ENCODE assay signal across 9 cellular contexts in the genomic region with DNA sequence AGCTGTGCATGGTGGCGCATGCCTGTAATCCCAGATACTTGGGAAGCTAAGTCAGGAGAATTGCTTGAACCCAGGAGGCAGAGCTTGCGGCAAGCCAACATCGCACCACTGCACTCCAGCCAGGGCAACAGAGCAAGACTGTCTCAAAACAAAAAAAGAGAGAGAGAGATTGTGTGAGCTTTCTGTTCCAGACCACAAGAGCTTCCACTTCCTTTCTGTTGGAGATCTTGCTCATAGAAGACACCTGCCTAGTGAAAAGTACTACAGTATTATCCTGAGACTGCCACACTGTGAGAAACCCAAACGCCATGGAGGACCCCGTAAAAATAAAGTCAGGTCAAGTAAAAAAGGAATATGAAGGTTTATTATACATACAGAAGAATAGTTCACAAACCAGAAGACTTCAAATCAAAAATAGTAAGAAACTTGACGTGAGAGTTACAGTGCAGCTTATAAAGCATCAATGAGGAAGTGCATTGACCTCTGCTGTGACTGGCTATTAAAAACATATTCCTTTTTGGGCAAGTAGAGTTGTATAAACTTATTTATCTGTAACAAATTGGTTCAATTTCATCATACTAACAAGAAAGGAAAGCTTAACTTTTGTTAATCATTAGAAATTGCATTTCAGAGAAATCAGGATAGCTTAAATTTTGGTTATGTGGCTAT. TPM values are rescaled to one million over a fixed set of nuclear protein-coding genes. Genes with fewer than 3 reads are reported as not detected.
A peak's percentile ranks its signal among the peaks of the same experiment; 100 is the strongest.
DNase-seq lines count a peak whose midpoint lies in the region; ATAC-seq, FAIRE-seq and TF ChIP-seq lines count a peak whose summit lies in the region.
"Had no signal": no experiment of that assay in that cellular context is flagged by ENCODE, and none has a peak within 500 bp of the region (broad histone marks: within the 10 kb centered on the region; RNA-seq: fewer than 3 reads in every experiment).

No MANE protein-coding gene starts in this region.

- peak overlapping the region; percentile 64 for H3K4me3 Mint-ChIP-seq in activated naive CD8-positive, alpha-beta T cell treated with anti-CD3 and anti-CD28 coated beads, Interleukin-2, amount 50 U/mL, for 24 hours

- FAIRE-seq in GM12892 (lab: Jason Lieb, UNC) (peak; percentile 83), RCC 7860 (lab: Jason Lieb, UNC) (no peak)

- H3K36me3 Mint-ChIP-seq in activated naive CD8-positive, alpha-beta T cell treated with anti-CD3 and anti-CD28 coated beads, Interleukin-2, amount 50 U/mL, for 24 hours (ENCODE audit: low read depth), result peaks cover 4% of the 10 kb centered on the region

- H3K9me3 Mint-ChIP-seq in activated naive CD8-positive, alpha-beta T cell treated with anti-CD3 and anti-CD28 coated beads, Interleukin-2, amount 50 U/mL, for 24 hours, result peaks cover 4% of the 10 kb centered on the region

- ATAC-seq in GM21447 (IDR thresholded peaks at IDR 0.05; ENCODE audit: unreplicated experiment), result peak; percentile 74
- peak; percentile 84 for ATAC-seq in HG03558 (IDR thresholded peaks at IDR 0.05; ENCODE audit: extremely low read depth, unreplicated experiment)
- ATAC-seq in activated naive CD8-positive, alpha-beta T cell treated with anti-CD3 and anti-CD28 coated beads, Interleukin-2, amount 50 U/mL, for 24 hours, result peak; percentile 29

- TF ChIP-seq POLR2A in GM12892 (IDR thresholded peaks at IDR 0.05; ENCODE audit: low read depth, low read length), result no peak

- peaks cover 76% of the 10 kb centered on the region for H3K4me1 Mint-ChIP-seq in activated naive CD8-positive, alpha-beta T cell treated with anti-CD3 and anti-CD28 coated beads, Interleukin-2, amount 50 U/mL, for 24 hours

- DNase-seq in GM12892 (ENCODE audit: insufficient read length), result no peak
- DNase-seq in activated naive CD8-positive, alpha-beta T cell treated with anti-CD3 and anti-CD28 coated beads, Interleukin-2, amount 50 U/mL, for 24 hours, result no peak
- no peak for DNase-seq in RCC 7860 (ENCODE audit: low spot score)
- no peak for DNase-seq in DMS153 (lab: John Stamatoyannopoulos, UW)
- no peak for DNase-seq in midbrain (lab: John Stamatoyannopoulos, UW)
- no peak for DNase-seq in GM03348 (ENCODE audit: low spot score)
- DNase-seq: activated CD8-positive, alpha-beta memory T cell treated with anti-CD3 and anti-CD28 coated beads, Interleukin-2, amount 50 U/mL, for 48 hours had no signal

- no peaks in the 10 kb centered on the region for H3K27me3 Mint-ChIP-seq in activated naive CD8-positive, alpha-beta T cell treated with anti-CD3 and anti-CD28 coated beads, Interleukin-2, amount 50 U/mL, for 24 hours

- H3K27ac Mint-ChIP-seq in activated naive CD8-positive, alpha-beta T cell treated with anti-CD3 and anti-CD28 coated beads, Interleukin-2, amount 50 U/mL, for 24 hours, result peak overlapping the region; percentile 72

RNA-seq across cellular contexts. Expression of a gene that starts 4.3 kb away (rescaled TPM):
- 9.9 TPM for polyA plus RNA-seq in GM12892 (2012; ENCODE audit: missing spikeins)

Comparison
In these comparisons a context has a peak if more than half of its experiments do, and no peak if none do; other contexts are left out.
1. ATAC-seq: peak in every context shown above with its lines; median percentile 84 in HG03558; 74 in GM21447; 29 in activated naive CD8-positive, alpha-beta T cell treated with anti-CD3 and anti-CD28 coated beads, Interleukin-2, amount 50 U/mL, for 24 hours.